Comparison of ENCODE assay signal across 8 cellular contexts in genomic region chr15:23566070-23567050, GRCh38. TPM values are rescaled to one million over a fixed set of nuclear protein-coding genes. Genes with fewer than 3 reads are reported as not detected.
DNase-seq lines count a peak whose midpoint lies in the region; ATAC-seq and TF ChIP-seq lines count a peak whose summit lies in the region.
"Had no signal": no experiment of that assay in that cellular context is flagged by ENCODE, and none has a peak within 500 bp of the region (broad histone marks: within the 10 kb centered on the region; RNA-seq: fewer than 3 reads in every experiment).

No MANE protein-coding gene starts in this region.

- peaks cover 2% of the 10 kb centered on the region for H3K27me3 ChIP-seq in suprapubic skin

- H3K27ac ChIP-seq in suprapubic skin: no peak overlapping the region
- H3K27ac ChIP-seq: parathyroid adenoma had no signal

- no peaks in the 10 kb centered on the region for H3K36me3 Mint-ChIP-seq in activated naive CD8-positive, alpha-beta T cell treated with anti-CD3 and anti-CD28 coated beads, Interleukin-2, amount 50 U/mL, for 24 hours (ENCODE audit: low read depth)
- peaks cover 7% of the 10 kb centered on the region for H3K36me3 Mint-ChIP-seq in neural crest cell (ENCODE audit: low read depth)

- 85% methylated on average over 28 of the region's 31 CpGs for WGBS in suprapubic skin

- TF ChIP-seq CTCF in neural crest cell (conservative IDR thresholded peaks at IDR 0.05) (no peak), suprapubic skin (IDR thresholded peaks at IDR 0.05) (no peak)

- TF ChIP-seq EP300 in suprapubic skin (IDR thresholded peaks at IDR 0.05): no peak

- TF ChIP-seq POLR2A in suprapubic skin (IDR thresholded peaks at IDR 0.05): no peak

- peaks cover 2% of the 10 kb centered on the region for H3K27me3 Mint-ChIP-seq in activated naive CD8-positive, alpha-beta T cell treated with anti-CD3 and anti-CD28 coated beads, Interleukin-2, amount 50 U/mL, for 24 hours
- H3K27me3 Mint-ChIP-seq in neural crest cell (ENCODE audit: low read depth): no peaks in the 10 kb centered on the region

- ATAC-seq in HG03280 (IDR thresholded peaks at IDR 0.05; ENCODE audit: unreplicated experiment): peak; percentile 31
- ATAC-seq in activated naive CD8-positive, alpha-beta T cell treated with anti-CD3 and anti-CD28 coated beads, Interleukin-2, amount 50 U/mL, for 24 hours: peak; percentile 40
- no peak for ATAC-seq in HG03025 (IDR thresholded peaks at IDR 0.05; ENCODE audit: low FRiP score, unreplicated experiment)

- no peaks in the 10 kb centered on the region for H3K4me1 ChIP-seq in suprapubic skin
- H3K4me1 ChIP-seq: parathyroid adenoma had no signal

- H3K9me3 ChIP-seq in suprapubic skin: no peaks in the 10 kb centered on the region

- H3K9me3 Mint-ChIP-seq in activated naive CD8-positive, alpha-beta T cell treated with anti-CD3 and anti-CD28 coated beads, Interleukin-2, amount 50 U/mL, for 24 hours: no peaks in the 10 kb centered on the region
- H3K9me3 Mint-ChIP-seq in neural crest cell: no peaks in the 10 kb centered on the region

- H3K4me3 ChIP-seq in suprapubic skin: no peak overlapping the region

- peak overlapping the region; percentile 49 for H3K27ac Mint-ChIP-seq in activated naive CD8-positive, alpha-beta T cell treated with anti-CD3 and anti-CD28 coated beads, Interleukin-2, amount 50 U/mL, for 24 hours
- H3K27ac Mint-ChIP-seq in neural crest cell (ENCODE audit: unreplicated experiment): peak overlapping the region; percentile 75

- peaks cover 2% of the 10 kb centered on the region for H3K4me1 Mint-ChIP-seq in activated naive CD8-positive, alpha-beta T cell treated with anti-CD3 and anti-CD28 coated beads, Interleukin-2, amount 50 U/mL, for 24 hours
- H3K4me1 Mint-ChIP-seq in neural crest cell: peaks cover 56% of the 10 kb centered on the region

- H3K36me3 ChIP-seq in suprapubic skin: no peaks in the 10 kb centered on the region

- DNase-seq in NCI-H82 (lab: John Stamatoyannopoulos, UW) (peak; percentile 95), neural crest cell (ENCODE audit: low read depth, low spot score) (peak; percentile 15), suprapubic skin (ENCODE audit: low spot score in 2 of 2) (no peak), hepatic stellate cell (ENCODE audit: low spot score) (no peak)
- DNase-seq in activated naive CD8-positive, alpha-beta T cell treated with anti-CD3 and anti-CD28 coated beads, Interleukin-2, amount 50 U/mL, for 24 hours: no peak

- peak overlapping the region; percentile 69 for H3K4me3 Mint-ChIP-seq in activated naive CD8-positive, alpha-beta T cell treated with anti-CD3 and anti-CD28 coated beads, Interleukin-2, amount 50 U/mL, for 24 hours
- H3K4me3 Mint-ChIP-seq in neural crest cell: peak overlapping the region; percentile 95

RNA-seq across cellular contexts. Expression of gene MKRN3, which starts 0.9 kb away (rescaled TPM):
- total RNA-seq in neural crest cell: 3.0 and 3.8 TPM in 2 replicates
- 1 to 10 TPM in 1 of 4 donors, under 1 TPM in 1, not detected in 2; 0.55 to 1.2 TPM for total RNA-seq in suprapubic skin

Comparison
In these comparisons a context has a peak if more than half of its experiments do, and no peak if none do; other contexts are left out.
1. DNase-seq: peak in NCI-H82 (single experiment) and neural crest cell (single experiment); none in activated naive CD8-positive, alpha-beta T cell treated with anti-CD3 and anti-CD28 coated beads, Interleukin-2, amount 50 U/mL, for 24 hours (single experiment), suprapubic skin (0 of 2) and hepatic stellate cell (single experiment).